ENCODE assay signal across 8 cellular contexts in genomic region chr2:38115216-38116012, GRCh38. TPM values are rescaled to one million over a fixed set of nuclear protein-coding genes. Genes with fewer than 3 reads are reported as not detected.
DNase-seq lines count a peak whose midpoint lies in the region; ATAC-seq and TF ChIP-seq lines count a peak whose summit lies in the region.

No MANE protein-coding gene starts in this region.

- no peak overlapping the region for H3K27ac ChIP-seq in OCI-LY1 (ENCODE audit: low read depth, low read length, poor library complexity, severe bottlenecking)
- no peak overlapping the region for H3K27ac ChIP-seq in neural progenitor cell
- H3K27ac ChIP-seq in tibial nerve, result peak overlapping the region in 2 of 4 donors; percentile 44 to 72

- H3K9me3 ChIP-seq in OCI-LY1 (ENCODE audit: low read length), result no peaks in the 10 kb centered on the region
- H3K9me3 ChIP-seq in neural progenitor cell (ENCODE audit: low read depth), result no peaks in the 10 kb centered on the region
- peaks cover 0 to 8% (median 0%) of the 10 kb centered on the region in 4 donors for H3K9me3 ChIP-seq in tibial nerve

- H3F3A ChIP-seq in OCI-LY1 (ENCODE audit: insufficient read depth, low read length), result no peaks in the 10 kb centered on the region
- H3F3A ChIP-seq in neural progenitor cell (ENCODE audit: low read depth), result no peaks in the 10 kb centered on the region

- H3K27me3 ChIP-seq in OCI-LY1 (ENCODE audit: insufficient read depth, low read length) (no peaks in the 10 kb centered on the region), neural progenitor cell (no peaks in the 10 kb centered on the region), tibial nerve (no peaks in the 10 kb centered on the region)

- H3K4me1 ChIP-seq in OCI-LY1 (ENCODE audit: insufficient read depth, low read length, severe bottlenecking) (no peaks in the 10 kb centered on the region), neural progenitor cell (no peaks in the 10 kb centered on the region), tibial nerve (peaks cover 0 to 51% (median 10%) of the 10 kb centered on the region in 4 donors)

- H3K4me3 ChIP-seq in GM12875 (ENCODE audit: low read depth, low read length) (no peak overlapping the region), OCI-LY1 (ENCODE audit: low read depth, low read length, poor library complexity, severe bottlenecking) (no peak overlapping the region), neural progenitor cell (no peak overlapping the region), tibial nerve (no peak overlapping the region)

- H2AFZ ChIP-seq in OCI-LY1 (ENCODE audit: low read length) (no peak overlapping the region), neural progenitor cell (replicated peaks) (no peak overlapping the region)

- no peak for ATAC-seq in HG03442 (IDR thresholded peaks at IDR 0.05; ENCODE audit: unreplicated experiment)

- DNase-seq in HUDEP-2 (lab: John Stamatoyannopoulos, UW; ENCODE audit: unreplicated experiment in 76 of 76), result peak in 65 of 76 experiments; percentile 3 to 79 (median 50)
- peak; percentile 50 for DNase-seq in activated T-cell treated with anti-CD3 and anti-CD28 coated beads for 4 hours
- DNase-seq in fibroblast of gingiva (ENCODE audit: low read depth), result peak; percentile 53
- DNase-seq in neural progenitor cell (ENCODE audit: low spot score), result peak; percentile 89
- DNase-seq in tibial nerve (ENCODE audit: low spot score in 2 of 2), result peak; percentile 82 to 97

- H3K4me1 Mint-ChIP-seq in neural progenitor cell, result peaks cover 20% of the 10 kb centered on the region

- no peaks in the 10 kb centered on the region for H3K9me2 ChIP-seq in OCI-LY1 (ENCODE audit: low read depth, low read length)

- H3K36me3 ChIP-seq in OCI-LY1 (ENCODE audit: insufficient read depth, low read length), result no peaks in the 10 kb centered on the region
- no peaks in the 10 kb centered on the region for H3K36me3 ChIP-seq in neural progenitor cell
- H3K36me3 ChIP-seq in tibial nerve, result no peaks in the 10 kb centered on the region

- TF ChIP-seq POLR2A in tibial nerve (IDR thresholded peaks at IDR 0.05), result no peak

- peak; percentile 98 for TF ChIP-seq CTCF in GM12875 (IDR thresholded peaks at IDR 0.05; ENCODE audit: borderline replicate concordance, insufficient read depth, low read depth, low read length)
- TF ChIP-seq CTCF in OCI-LY1 (IDR thresholded peaks at IDR 0.05; ENCODE audit: low read length), result peak; percentile 84
- TF ChIP-seq CTCF in neural progenitor cell (IDR thresholded peaks at IDR 0.05), result peak; percentile 98
- peak; percentile 71 to 86 (median 76) for TF ChIP-seq CTCF in tibial nerve (IDR thresholded peaks at IDR 0.05)

- H3K79me2 ChIP-seq in OCI-LY1 (ENCODE audit: insufficient read depth, low read length) (no peaks in the 10 kb centered on the region), neural progenitor cell (ENCODE audit: low read depth) (no peaks in the 10 kb centered on the region)

- H3K4me3 Mint-ChIP-seq in neural progenitor cell, result no peak overlapping the region

- H3K4me2 ChIP-seq in OCI-LY1 (ENCODE audit: low read length) (no peak overlapping the region), neural progenitor cell (no peak overlapping the region)

- H3K36me3 Mint-ChIP-seq in neural progenitor cell, result peaks cover 4% of the 10 kb centered on the region

- H4K20me1 ChIP-seq in OCI-LY1 (ENCODE audit: insufficient read depth, low read length), result no peaks in the 10 kb centered on the region
- H4K20me1 ChIP-seq in neural progenitor cell (ENCODE audit: low read depth), result no peaks in the 10 kb centered on the region

- 25 to 26% methylated on average over 8 of the region's 8 CpGs for WGBS in tibial nerve, 2 donors

- no peak overlapping the region for H3K9ac ChIP-seq in OCI-LY1 (ENCODE audit: low read length)
- H3K9ac ChIP-seq in neural progenitor cell, result no peak overlapping the region

- H3K27me3 Mint-ChIP-seq in neural progenitor cell (ENCODE audit: insufficient read depth, low read depth), result peaks cover 10% of the 10 kb centered on the region

- TF ChIP-seq EP300 in tibial nerve (IDR thresholded peaks at IDR 0.05), result no peak

- no peak overlapping the region for H3K27ac Mint-ChIP-seq in neural progenitor cell

- H3K9me3 Mint-ChIP-seq in neural progenitor cell, result peaks cover 11% of the 10 kb centered on the region

RNA-seq across cellular contexts. Expression of gene CYP1B1, which starts 39.5 kb away (rescaled TPM):
- total RNA-seq in neural progenitor cell (ENCODE audit: low replicate concordance) (0.39 and 0.62 TPM in 2 replicates), tibial nerve (100 to 1,000 TPM; 170 to 321 (median 212) TPM)

Comparison
In these comparisons a context has a peak if more than half of its experiments do, and no peak if none do; other contexts are left out.
1. RNA of gene CYP1B1, which starts 39.5 kb away (total RNA-seq): 170 to 321 TPM in tibial nerve; 0.39 to 0.62 TPM in neural progenitor cell; every median in the first group is over 100 times any median in the second.
2. Peak in every context shown above with its lines, with median percentiles within 50 percentile points of each other: CTCF ChIP-seq and DNase-seq.